ENCODE assay signal across 8 cellular contexts in genomic region chr11:62680825-62681240, GRCh38. TPM values are rescaled to one million over a fixed set of nuclear protein-coding genes. Genes with fewer than 3 reads are reported as not detected.
DNase-seq lines count a peak whose midpoint lies in the region; ATAC-seq, FAIRE-seq and TF ChIP-seq lines count a peak whose summit lies in the region.

No MANE protein-coding gene starts in this region.

- ATAC-seq in GM18502 (IDR thresholded peaks at IDR 0.05; ENCODE audit: poor library complexity, unreplicated experiment) (peak; percentile 70), RWPE2 (ENCODE audit: low read depth) (peak; percentile 86), K562 (peak; percentile 81), thoracic aorta (ENCODE audit: insufficient number of reproducible peaks, low FRiP score, low read depth) (no peak), HG02870 (IDR thresholded peaks at IDR 0.05; ENCODE audit: unreplicated experiment) (no peak)

- CTCF ChIA-PET in K562 (lab: Yijun Ruan, JAX; ENCODE audit: low intra/inter-chr PET ratio), result no interaction called here

- intact Hi-C loops in K562 (cut with micrococcal nuclease), result loop anchor here (5.0 kb wide), 2 partner anchors 201 to 299 kb away; partner anchors contain the start of gene SLC3A2

- peak overlapping the region; percentile 14; the same call in 1 of the 2 replicates for H3K4me2 ChIP-seq in K562 (ENCODE audit: insufficient read depth, low read length)

- peaks cover 9% of the 10 kb centered on the region for H3K4me1 ChIP-seq in RWPE2 (ENCODE audit: insufficient read depth, poor library complexity, severe bottlenecking)
- H3K4me1 ChIP-seq in K562 (replicated peaks in 1 of 2; ENCODE audit: control insufficient read depth in 2 of 2, insufficient read depth in 2 of 2, low read length in 2 of 2), result peaks cover 25 to 42% of the 10 kb centered on the region in 2 experiments; a peak in 4 of 5 replicates
- H3K4me1 ChIP-seq in thoracic aorta (ENCODE audit: control insufficient read depth in 1 of 2, low read depth in 2 of 2), result peaks cover 11 to 23% of the 10 kb centered on the region in 2 donors

- no peaks in the 10 kb centered on the region for H3K27me3 ChIP-seq in RWPE2 (ENCODE audit: insufficient read depth, poor library complexity, severe bottlenecking)
- H3K27me3 ChIP-seq in K562 (ENCODE audit: control insufficient read depth in 2 of 2, insufficient read depth in 2 of 2, low read length in 2 of 2), result no peaks in the 10 kb centered on the region
- no peaks in the 10 kb centered on the region for H3K27me3 ChIP-seq in thoracic aorta (replicated peaks; ENCODE audit: insufficient read depth)

- in situ Hi-C loops in K562 (cut with MboI), result no loop called here

- no TSS peak for BruUV-seq in K562 (replicated peaks; lab: Mats Ljungman, UMichigan)

- peaks cover 34% of the 10 kb centered on the region for H3K79me2 ChIP-seq in K562 (ENCODE audit: control insufficient read depth, insufficient read depth, low read length)

- peak overlapping the region; percentile 13 for H3K27ac ChIP-seq in RWPE2 (ENCODE audit: poor library complexity, severe bottlenecking)
- H3K27ac ChIP-seq in K562 (ENCODE audit: extremely low read depth, low read depth, low read length), result peak overlapping the region; percentile 9
- no peak overlapping the region for H3K27ac ChIP-seq in thoracic aorta

- peak; percentile 86 for FAIRE-seq in K562 (lab: Jason Lieb, UNC)

- H3K9me3 ChIP-seq in RWPE2 (ENCODE audit: severe bottlenecking) (no peaks in the 10 kb centered on the region), K562 (replicated peaks; ENCODE audit: control insufficient read depth, insufficient read depth, low read depth, low read length) (no peaks in the 10 kb centered on the region), thoracic aorta (no peaks in the 10 kb centered on the region)

- no peak for TF ChIP-seq EP300 in K562 (IDR thresholded peaks at IDR 0.05; ENCODE audit: low read length)

- no peak overlapping the region for H3K4me3 ChIP-seq in RWPE2 (ENCODE audit: severe bottlenecking)
- no peak overlapping the region for H3K4me3 ChIP-seq in K562
- no peak overlapping the region for H3K4me3 ChIP-seq in thoracic aorta

- TF ChIP-seq POLR2A in K562 (conservative IDR thresholded peaks at IDR 0.05), result no peak

- peak; percentile 45 to 69 for TF ChIP-seq RAD21 in K562 (CRISPR knock-in tag; conservative IDR thresholded peaks at IDR 0.05 in 1 of 2, IDR thresholded peaks at IDR 0.05 in 1 of 2)

- 40% methylated on average over 4 of the region's 4 CpGs for WGBS in K562 (ENCODE audit: insufficient coverage, low coverage, missing lambda C conversion rate)

- peak overlapping the region; percentile 96 for H2AFZ ChIP-seq in K562 (ENCODE audit: low read depth, low read length)

- no peaks in the 10 kb centered on the region for H3K9me1 ChIP-seq in K562 (ENCODE audit: control insufficient read depth, insufficient read depth, low read length)

- no peaks in the 10 kb centered on the region for H4K20me1 ChIP-seq in K562 (replicated peaks; ENCODE audit: control insufficient read depth, insufficient read depth, low read length)

- TF ChIP-seq CTCF in RWPE2 (IDR thresholded peaks at IDR 0.05; ENCODE audit: poor library complexity, severe bottlenecking) (peak; percentile 70), K562 (IDR thresholded peaks at IDR 0.05 in 2 of 3, conservative IDR thresholded peaks at IDR 0.05 in 1 of 3; ENCODE audit: insufficient read depth in 2 of 3, low read depth in 1 of 3, low read length in 3 of 3) (peak; percentile 68 to 83 (median 69)), thoracic aorta (IDR thresholded peaks at IDR 0.05) (peak; percentile 26)

- POLR2A ChIA-PET in K562 (lab: Yijun Ruan, JAX), result interaction anchor here (0.6 to 2.9 kb wide), 18 partner anchors 8 to 1351 kb away, joined by 3 to 27 read pairs (median 4); partner anchors contain the start of genes C11orf98, CSKMT, EEF1G and GANAB

- DNase-seq in CD1c-positive myeloid dendritic cell (ENCODE audit: extremely low spot score) (peak; percentile 64), KG1 (lab: John Stamatoyannopoulos, UW) (peak; percentile 56), RWPE2 (ENCODE audit: low spot score) (no peak), K562 (ENCODE audit: extremely low read depth in 1 of 4, low spot score in 3 of 4) (peak; percentile 38 to 81 (median 55)), kidney glomerular epithelial cell (lab: John Stamatoyannopoulos, UW) (peak; percentile 74), thoracic aorta (ENCODE audit: low spot score) (no peak)

- H3K9ac ChIP-seq in K562 (ENCODE audit: insufficient read depth in 1 of 2, low read depth in 2 of 2, low read length in 2 of 2), result peak overlapping the region in 1 of 2 experiments; percentile 31; a peak in 2 of 4 replicates

- H3K36me3 ChIP-seq in RWPE2 (ENCODE audit: low read depth) (peaks cover 23% of the 10 kb centered on the region), K562 (ENCODE audit: control insufficient read depth, insufficient read depth, low read length) (peaks cover 24% of the 10 kb centered on the region), thoracic aorta (peaks cover 9% of the 10 kb centered on the region)

RNA-seq across cellular contexts. Expression of gene UBXN1, which starts 2.0 kb away (rescaled TPM):
- total RNA-seq in K562 (2011; cell fraction: chromatin; rRNA removed; ENCODE audit: low replicate concordance), result 80.1 and 97.1 TPM in 2 replicates
- 76.6 and 77.4 TPM in 2 replicates for total RNA-seq in K562 (2011; cell fraction: nucleolus; rRNA removed)
- total RNA-seq in K562 (2011; cell fraction: nucleoplasm; rRNA removed), result 77.6 and 81.7 TPM in 2 replicates
- 222 and 263 TPM in 2 replicates for total RNA-seq in K562 (2014; rRNA removed)
- 43.2 and 52.3 TPM in 2 replicates for total RNA-seq in K562 (2014; rRNA removed; fragmentation: Illumina TruSeq; extraction: Trizol)
- 99.7 and 99.8 TPM in 2 replicates for total RNA-seq in K562 (2015; rRNA removed; fragmentation: Illumina TruSeq; extraction: Trizol)
- 128 and 152 TPM in 2 replicates for total RNA-seq in K562 (2021)
- polyA plus RNA-seq in K562 (2011; rRNA removed), result 56.3 and 66.1 TPM in 2 replicates
- 91.6 and 116 TPM in 2 replicates for polyA plus RNA-seq in K562 (2011; cell fraction: cytosol; rRNA removed)
- 121 and 135 TPM in 2 replicates for polyA plus RNA-seq in K562 (2011; cell fraction: nucleus; rRNA removed)
- 113 and 236 TPM in 2 replicates for polyA plus RNA-seq in K562 (2012)
- 141 and 145 TPM in 2 replicates for polyA plus RNA-seq in K562 (2014; fragmentation: Illumina TruSeq; extraction: Trizol)
- polyA plus RNA-seq in K562 (2014; fragmentation: Nextera tagmentation; extraction: Ambion mirVana), result 10 to 100 TPM in 1 of 2 experiments, 1 to 10 TPM in 1; 4.8 to 10.4 TPM
- 205 and 241 TPM in 2 replicates for polyA plus RNA-seq in K562 (2014; rRNA removed)
- 68.8 and 75.4 TPM in 2 replicates for polyA minus RNA-seq in K562 (2011; rRNA and poly(A)+ RNA removed)
- 36.9 and 47.7 TPM in 2 replicates for polyA minus RNA-seq in K562 (2011; cell fraction: cytosol; rRNA and poly(A)+ RNA removed)
- 37.6 and 51.0 TPM in 2 replicates for polyA minus RNA-seq in K562 (2011; cell fraction: nucleus; rRNA and poly(A)+ RNA removed)
- total RNA-seq in thoracic aorta, result 100 to 1,000 TPM in 1 of 2 donors, 10 to 100 TPM in 1; 88.6 to 159 TPM

RNA-seq across cellular contexts. Expression of gene LRRN4CL, which starts 8.5 kb away (rescaled TPM):
- total RNA-seq in K562 (2011; cell fraction: chromatin; rRNA removed; ENCODE audit: low replicate concordance), result 0.60 and 2.0 TPM in 2 replicates
- total RNA-seq in K562 (2011; cell fraction: nucleolus; rRNA removed), result 1.3 and 1.4 TPM in 2 replicates
- total RNA-seq in K562 (2011; cell fraction: nucleoplasm; rRNA removed), result 1.4 and 1.5 TPM in 2 replicates
- total RNA-seq in K562 (2014; rRNA removed) (0.05 and 0.12 TPM in 2 replicates), K562 (2014; rRNA removed; fragmentation: Illumina TruSeq; extraction: Trizol) (0.04 TPM in 1 of 2 replicates, not detected in the other), K562 (2015; rRNA removed; fragmentation: Illumina TruSeq; extraction: Trizol) (0.11 TPM in 2 replicates), K562 (2021) (0.07 and 0.22 TPM in 2 replicates), thoracic aorta (10 to 100 TPM; 10.5 to 22.5 TPM)
- polyA plus RNA-seq in K562 (2011; rRNA removed) (0.08 TPM in 1 of 2 replicates, not detected in the other), K562 (2014; fragmentation: Illumina TruSeq; extraction: Trizol) (0.06 TPM in 1 of 2 replicates, not detected in the other), K562 (2014; fragmentation: Nextera tagmentation; extraction: Ambion mirVana) (not detected), K562 (2014; rRNA removed) (0.03 and 0.13 TPM in 2 replicates)
- polyA plus RNA-seq in K562 (2011; cell fraction: cytosol; rRNA removed), result 0.03 TPM in 1 of 2 replicates, not detected in the other
- polyA plus RNA-seq in K562 (2011; cell fraction: nucleus; rRNA removed), result 0.34 and 0.55 TPM in 2 replicates
- 0.09 and 0.15 TPM in 2 replicates for polyA plus RNA-seq in K562 (2012)
- polyA minus RNA-seq in K562 (2011; rRNA and poly(A)+ RNA removed), result 0.18 and 0.27 TPM in 2 replicates
- polyA minus RNA-seq in K562 (2011; cell fraction: cytosol; rRNA and poly(A)+ RNA removed), result not detected in 2 replicates
- 0.56 and 1.1 TPM in 2 replicates for polyA minus RNA-seq in K562 (2011; cell fraction: nucleus; rRNA and poly(A)+ RNA removed)

RNA-seq across cellular contexts. Expression of gene LBHD1, which starts 8.8 kb away (rescaled TPM):
- 126 and 176 TPM in 2 replicates for total RNA-seq in K562 (2011; cell fraction: chromatin; rRNA removed; ENCODE audit: low replicate concordance)
- 100 and 114 TPM in 2 replicates for total RNA-seq in K562 (2011; cell fraction: nucleolus; rRNA removed)
- 124 and 129 TPM in 2 replicates for total RNA-seq in K562 (2011; cell fraction: nucleoplasm; rRNA removed)
- total RNA-seq in K562 (2014; rRNA removed) (10.0 and 11.3 TPM in 2 replicates), K562 (2014; rRNA removed; fragmentation: Illumina TruSeq; extraction: Trizol) (12.5 and 13.4 TPM in 2 replicates), K562 (2015; rRNA removed; fragmentation: Illumina TruSeq; extraction: Trizol) (9.7 and 10.8 TPM in 2 replicates), K562 (2021) (16.8 and 20.5 TPM in 2 replicates), thoracic aorta (1 to 10 TPM; 3.7 to 7.8 TPM)
- polyA plus RNA-seq in K562 (2011; rRNA removed) (28.0 and 45.4 TPM in 2 replicates), K562 (2014; fragmentation: Illumina TruSeq; extraction: Trizol) (14.8 and 16.0 TPM in 2 replicates), K562 (2014; fragmentation: Nextera tagmentation; extraction: Ambion mirVana) (1 to 10 TPM; 2.6 to 6.9 TPM), K562 (2014; rRNA removed) (15.3 and 17.1 TPM in 2 replicates)
- polyA plus RNA-seq in K562 (2011; cell fraction: cytosol; rRNA removed), result 13.2 and 31.7 TPM in 2 replicates
- polyA plus RNA-seq in K562 (2011; cell fraction: nucleus; rRNA removed), result 119 and 158 TPM in 2 replicates
- polyA plus RNA-seq in K562 (2012), result 10.6 and 14.7 TPM in 2 replicates
- 18.9 and 27.0 TPM in 2 replicates for polyA minus RNA-seq in K562 (2011; rRNA and poly(A)+ RNA removed)
- polyA minus RNA-seq in K562 (2011; cell fraction: cytosol; rRNA and poly(A)+ RNA removed), result 14.9 and 20.0 TPM in 2 replicates
- 31.8 and 56.5 TPM in 2 replicates for polyA minus RNA-seq in K562 (2011; cell fraction: nucleus; rRNA and poly(A)+ RNA removed)

RNA-seq across cellular contexts. Expression of gene UQCC3, which starts 9.4 kb away (rescaled TPM):
- total RNA-seq in K562 (2011; cell fraction: chromatin; rRNA removed; ENCODE audit: low replicate concordance), result 7.4 and 13.2 TPM in 2 replicates
- total RNA-seq in K562 (2011; cell fraction: nucleolus; rRNA removed), result 25.3 and 26.8 TPM in 2 replicates
- 18.3 and 21.1 TPM in 2 replicates for total RNA-seq in K562 (2011; cell fraction: nucleoplasm; rRNA removed)
- total RNA-seq in K562 (2014; rRNA removed) (44.3 and 57.3 TPM in 2 replicates), K562 (2014; rRNA removed; fragmentation: Illumina TruSeq; extraction: Trizol) (2.4 and 3.9 TPM in 2 replicates), K562 (2015; rRNA removed; fragmentation: Illumina TruSeq; extraction: Trizol) (13.4 and 14.3 TPM in 2 replicates), K562 (2021) (21.8 and 23.0 TPM in 2 replicates), thoracic aorta (1 to 10 TPM; 2.3 to 7.3 TPM)
- polyA plus RNA-seq in K562 (2011; rRNA removed) (8.0 and 10.6 TPM in 2 replicates), K562 (2014; fragmentation: Illumina TruSeq; extraction: Trizol) (3.3 and 8.5 TPM in 2 replicates), K562 (2014; fragmentation: Nextera tagmentation; extraction: Ambion mirVana) (1 to 10 TPM; 4.8 to 7.6 TPM), K562 (2014; rRNA removed) (31.3 and 42.7 TPM in 2 replicates)
- 15.6 and 23.7 TPM in 2 replicates for polyA plus RNA-seq in K562 (2011; cell fraction: cytosol; rRNA removed)
- 9.2 and 10.1 TPM in 2 replicates for polyA plus RNA-seq in K562 (2011; cell fraction: nucleus; rRNA removed)
- 16.8 and 18.4 TPM in 2 replicates for polyA plus RNA-seq in K562 (2012)
- polyA minus RNA-seq in K562 (2011; rRNA and poly(A)+ RNA removed), result 3.4 and 3.8 TPM in 2 replicates
- 5.2 and 6.6 TPM in 2 replicates for polyA minus RNA-seq in K562 (2011; cell fraction: cytosol; rRNA and poly(A)+ RNA removed)
- polyA minus RNA-seq in K562 (2011; cell fraction: nucleus; rRNA and poly(A)+ RNA removed), result 5.5 and 8.6 TPM in 2 replicates

RNA-seq across cellular contexts. Expression of gene CSKMT, which starts 15.7 kb away (rescaled TPM):
- 29.6 and 84.4 TPM in 2 replicates for total RNA-seq in K562 (2011; cell fraction: chromatin; rRNA removed; ENCODE audit: low replicate concordance)
- total RNA-seq in K562 (2011; cell fraction: nucleolus; rRNA removed), result 164 and 176 TPM in 2 replicates
- total RNA-seq in K562 (2011; cell fraction: nucleoplasm; rRNA removed), result 111 and 137 TPM in 2 replicates
- total RNA-seq in K562 (2014; rRNA removed) (21.5 and 36.5 TPM in 2 replicates), K562 (2014; rRNA removed; fragmentation: Illumina TruSeq; extraction: Trizol) (31.8 and 72.8 TPM in 2 replicates), K562 (2015; rRNA removed; fragmentation: Illumina TruSeq; extraction: Trizol) (105 and 108 TPM in 2 replicates), K562 (2021) (65.1 and 65.2 TPM in 2 replicates), thoracic aorta (1 to 10 TPM; 1.5 to 2.9 TPM)
- polyA plus RNA-seq in K562 (2011; rRNA removed) (10.3 and 13.6 TPM in 2 replicates), K562 (2014; fragmentation: Illumina TruSeq; extraction: Trizol) (12.7 and 15.3 TPM in 2 replicates), K562 (2014; fragmentation: Nextera tagmentation; extraction: Ambion mirVana) (10 to 100 TPM; 26.4 to 31.8 TPM), K562 (2014; rRNA removed) (27.2 and 34.1 TPM in 2 replicates)
- 25.7 and 34.0 TPM in 2 replicates for polyA plus RNA-seq in K562 (2011; cell fraction: cytosol; rRNA removed)
- 37.0 and 50.1 TPM in 2 replicates for polyA plus RNA-seq in K562 (2011; cell fraction: nucleus; rRNA removed)
- 16.8 and 35.5 TPM in 2 replicates for polyA plus RNA-seq in K562 (2012)
- 14.7 and 14.8 TPM in 2 replicates for polyA minus RNA-seq in K562 (2011; rRNA and poly(A)+ RNA removed)
- polyA minus RNA-seq in K562 (2011; cell fraction: cytosol; rRNA and poly(A)+ RNA removed), result 43.4 and 96.5 TPM in 2 replicates
- 110 and 160 TPM in 2 replicates for polyA minus RNA-seq in K562 (2011; cell fraction: nucleus; rRNA and poly(A)+ RNA removed)

Comparison
In these comparisons a context has a peak if more than half of its experiments do, and no peak if none do; other contexts are left out.
1. DNase-seq: peak in CD1c-positive myeloid dendritic cell (single experiment), KG1 (single experiment), K562 (4 of 4) and kidney glomerular epithelial cell (single experiment); none in RWPE2 (single experiment) and thoracic aorta (single experiment).
2. ATAC-seq: peak in GM18502 (single experiment), RWPE2 (single experiment) and K562 (single experiment); none in thoracic aorta (single experiment) and HG02870 (single experiment).
3. H3K27ac ChIP-seq: peak in RWPE2 (single experiment) and K562 (single experiment); none in thoracic aorta (0 of 2).
4. Peak in every context shown above with its lines, with median percentiles within 50 percentile points of each other: CTCF ChIP-seq.